22 cellular contexts compared by ENCODE assay signal in the genomic region with DNA sequence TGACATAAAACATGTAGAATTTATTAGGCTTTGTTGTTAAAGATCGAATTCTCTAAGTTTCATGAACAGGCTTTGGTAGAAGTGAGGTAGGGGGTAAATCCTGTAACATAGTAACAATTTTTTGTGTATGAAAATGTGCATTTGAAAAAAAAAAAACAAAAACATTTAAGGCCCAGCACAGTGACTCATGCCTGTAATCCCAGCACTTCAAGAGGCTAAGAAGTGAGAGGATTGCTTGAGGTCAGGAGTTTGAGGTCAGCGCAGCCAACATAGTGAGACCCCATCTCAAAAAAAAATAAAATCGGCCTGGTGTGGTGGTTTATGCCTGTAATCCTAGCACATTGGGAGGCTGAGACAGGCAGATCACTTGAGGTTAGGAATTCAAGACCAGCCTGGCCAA.
"Had no signal": no experiment of that assay in that cellular context is flagged by ENCODE, and none has a peak within 500 bp of the region (broad histone marks: within the 10 kb centered on the region; RNA-seq: fewer than 3 reads in every experiment).

No MANE protein-coding gene starts in this region.

- H3K9me3 ChIP-seq: colonic mucosa, lower lobe of right lung, upper lobe of left lung had no signal

- H3K36me3 ChIP-seq: colonic mucosa, lower lobe of right lung, upper lobe of left lung had no signal

- H3K4me1 ChIP-seq: colonic mucosa, lower lobe of right lung had no signal

- ATAC-seq: effector memory CD8-positive, alpha-beta T cell; esophagus mucosa; foreskin keratinocyte; lower lobe of right lung; T-helper 17 cell had no signal

- H3K4me3 ChIP-seq: colonic mucosa, dorsolateral prefrontal cortex, lower lobe of right lung, upper lobe of left lung had no signal

- H3K27ac ChIP-seq: colonic mucosa, dorsolateral prefrontal cortex, foreskin keratinocyte, lower lobe of right lung, upper lobe of left lung had no signal

- H3K27me3 ChIP-seq: colonic mucosa, dorsolateral prefrontal cortex, foreskin keratinocyte, upper lobe of left lung had no signal

- DNase-seq: activated CD4-positive, alpha-beta memory T cell treated with anti-CD3 and anti-CD28 coated beads for 36 hours; activated CD4-positive, alpha-beta T cell treated with anti-CD3 and anti-CD28 coated beads for 4 hours; activated CD4-positive, CD25-positive, alpha-beta regulatory T cell; activated effector memory CD4-positive, alpha-beta T cell treated with anti-CD3 and anti-CD28 coated beads, Interleukin-2, amount 50 U/mL, for 16 hours; activated naive CD4-positive, alpha-beta T cell treated with anti-CD3 and anti-CD28 coated beads, Interleukin-2, amount 10 ng/mL, durations not matched to agents 7 days and 5 days; activated T-cell treated with anti-CD3 and anti-CD28 coated beads for 4 hours; aorta; colonic mucosa; dorsolateral prefrontal cortex; effector memory CD8-positive, alpha-beta T cell; foreskin keratinocyte; kidney; lower lobe of right lung; naive B cell; occipital lobe; retina; stimulated activated CD4-positive, alpha-beta T cell treated with anti-CD3 and anti-CD28 coated beads, Interleukin-4, amount 100 ng/mL, for 24 hours; stimulated activated naive CD4-positive, alpha-beta T cell treated with Interleukin-2 at 50 U/mL for 16 hours; SW 1271; T-helper 17 cell; upper lobe of left lung had no signal
